In genomic region chr12:56117778-56118687, GRCh38 we compare ENCODE assay signal across 8 cellular contexts. TPM values are rescaled to one million over a fixed set of nuclear protein-coding genes. Genes with fewer than 3 reads are reported as not detected.
DNase-seq lines count a peak whose midpoint lies in the region; ATAC-seq and TF ChIP-seq lines count a peak whose summit lies in the region.

A gene with protein sequence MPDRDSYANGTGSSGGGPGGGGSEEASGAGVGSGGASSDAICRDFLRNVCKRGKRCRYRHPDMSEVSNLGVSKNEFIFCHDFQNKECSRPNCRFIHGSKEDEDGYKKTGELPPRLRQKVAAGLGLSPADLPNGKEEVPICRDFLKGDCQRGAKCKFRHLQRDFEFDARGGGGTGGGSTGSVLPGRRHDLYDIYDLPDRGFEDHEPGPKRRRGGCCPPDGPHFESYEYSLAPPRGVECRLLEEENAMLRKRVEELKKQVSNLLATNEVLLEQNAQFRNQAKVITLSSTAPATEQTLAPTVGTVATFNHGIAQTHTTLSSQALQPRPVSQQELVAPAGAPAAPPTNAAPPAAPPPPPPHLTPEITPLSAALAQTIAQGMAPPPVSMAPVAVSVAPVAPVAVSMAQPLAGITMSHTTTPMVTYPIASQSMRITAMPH (plus strand): TSS chr12:56118266. CDS start chr12:56120563, 2,297 bp downstream.

- no peaks in the 10 kb centered on the region for H3K27me3 ChIP-seq in ascending aorta
- no peaks in the 10 kb centered on the region for H3K27me3 ChIP-seq in rectal smooth muscle tissue (ENCODE audit: control insufficient read depth, insufficient read depth, low read length)

- H3K36me3 ChIP-seq in ascending aorta (peaks cover 14 to 32% of the 10 kb centered on the region in 2 donors), rectal smooth muscle tissue (ENCODE audit: control insufficient read depth, insufficient read depth, low read length) (peaks cover 12% of the 10 kb centered on the region)

- peak within 1 kb of the TSS; percentile 94 to 95 for H3K27ac ChIP-seq in ascending aorta
- peak within 1 kb of the TSS; percentile 95 for H3K27ac ChIP-seq in rectal smooth muscle tissue (ENCODE audit: low read depth, low read length)

- no peaks in the 10 kb centered on the region for H3K9me3 ChIP-seq in ascending aorta

- H3K4me1 ChIP-seq in ascending aorta (peaks cover 10 to 16% of the 10 kb centered on the region in 2 donors), rectal smooth muscle tissue (ENCODE audit: control insufficient read depth, insufficient read depth, low read length) (peaks cover 26% of the 10 kb centered on the region)

- TF ChIP-seq CTCF in ascending aorta (IDR thresholded peaks at IDR 0.05), result peak; percentile 50 to 59 (median 50)

- H3K4me3 ChIP-seq in ascending aorta, result peak within 1 kb of the TSS; percentile 75 to 77
- H3K4me3 ChIP-seq in rectal smooth muscle tissue (ENCODE audit: low read length), result peak within 1 kb of the TSS; percentile 87

- intact Hi-C loops in ascending aorta (cut with DNase I), result loop anchor here (1.0 to 5.0 kb wide), 8 partner anchors 9 to 1404 kb away; partner anchors contain the start of genes ATP5F1B, CNPY2, DDIT3 and MBD6

- H3K9ac ChIP-seq in rectal smooth muscle tissue (ENCODE audit: low read length), result peak within 1 kb of the TSS; percentile 96

- peak; percentile 79 for ATAC-seq in GM18498 (IDR thresholded peaks at IDR 0.05; ENCODE audit: unreplicated experiment)
- ATAC-seq in HG02938 (IDR thresholded peaks at IDR 0.05; ENCODE audit: unreplicated experiment), result peak; percentile 75

- DNase-seq in NCI-H1694 treated with DMSO at 0.1 percent for 48 hours (lab: John Stamatoyannopoulos, UW) (peak; percentile 96), T-helper 2 cell (peak; percentile 84 to 100 (median 98)), ascending aorta (ENCODE audit: low spot score in 2 of 2) (peak; percentile 98 to 100), hepatic stellate cell (ENCODE audit: low spot score) (peak; percentile 94), cortex of kidney (lab: John Stamatoyannopoulos, UW) (no peak)

RNA-seq across cellular contexts. Expression of the gene that starts here (rescaled TPM):
- total RNA-seq in ascending aorta, result 11.1 TPM
